Comparison of ENCODE assay signal across 16 cellular contexts in genomic region chr5:62475072-62475471, GRCh38.
DNase-seq lines count a peak whose midpoint lies in the region; ATAC-seq and TF ChIP-seq lines count a peak whose summit lies in the region.
"Had no signal": no experiment of that assay in that cellular context is flagged by ENCODE, and none has a peak within 500 bp of the region (broad histone marks: within the 10 kb centered on the region; RNA-seq: fewer than 3 reads in every experiment).

No MANE protein-coding gene starts in this region.

- no peak overlapping the region for H3K4me3 Mint-ChIP-seq in WTC11
- H3K4me3 Mint-ChIP-seq: activated T-cell treated with anti-CD3 and anti-CD28 coated beads, Interleukin-2, amount 50 U/mL, for 24 hours; neural crest cell had no signal

- H3K27me3 ChIP-seq in AG04450 (ENCODE audit: control insufficient read depth, insufficient read depth, low read length): no peaks in the 10 kb centered on the region
- no peaks in the 10 kb centered on the region for H3K27me3 ChIP-seq in lower lobe of right lung (ENCODE audit: low read depth)
- no peaks in the 10 kb centered on the region for H3K27me3 ChIP-seq in thyroid gland
- H3K27me3 ChIP-seq: ascending aorta, vagina had no signal

- TF ChIP-seq CTCF in AG04450 (IDR thresholded peaks at IDR 0.05; ENCODE audit: low read depth, low read length) (no peak), WTC11 (IDR thresholded peaks at IDR 0.05) (no peak), lower lobe of right lung (IDR thresholded peaks at IDR 0.05) (no peak), thyroid gland (IDR thresholded peaks at IDR 0.05) (no peak)

- no peaks in the 10 kb centered on the region for H3K4me1 Mint-ChIP-seq in WTC11
- H3K4me1 Mint-ChIP-seq: neural crest cell had no signal

- peaks cover 23% of the 10 kb centered on the region for H3K36me3 Mint-ChIP-seq in WTC11

- peaks cover 14% of the 10 kb centered on the region for H3K9me3 Mint-ChIP-seq in WTC11
- H3K9me3 Mint-ChIP-seq: activated T-cell treated with anti-CD3 and anti-CD28 coated beads, Interleukin-2, amount 50 U/mL, for 24 hours had no signal

- no peak for TF ChIP-seq POLR2A in thyroid gland (IDR thresholded peaks at IDR 0.05)

- CTCF ChIA-PET in AG04450 (lab: Charles Lee) (interaction anchor here (0.6 to 1.8 kb wide), 3 partner anchors 10 to 304 kb away, joined by 3 to 22 read pairs (median 3); no protein-coding TSS in a partner anchor), WTC11 (lab: Charles Lee) (interaction anchor here (1.2 to 1.3 kb wide), 2 partner anchors 13 to 15 kb away, joined by 3 read pairs; no protein-coding TSS in a partner anchor)

- WGBS in thyroid gland, 2 donors: 86 to 95% methylated on average over 9 of the region's 9 CpGs

- intact Hi-C loops in lower lobe of right lung (cut with DNase I) (no loop called here), thyroid gland (cut with DNase I) (no loop called here)

- H3K9me3 ChIP-seq in AG04450 (ENCODE audit: control insufficient read depth, insufficient read depth, low read length) (no peaks in the 10 kb centered on the region), lower lobe of right lung (no peaks in the 10 kb centered on the region), thyroid gland (no peaks in the 10 kb centered on the region)
- H3K9me3 ChIP-seq: ascending aorta, vagina had no signal

- DNase-seq in AG04450 (ENCODE audit: low read depth, low spot score) (no peak), HS-27A (ENCODE audit: low read depth) (peak; percentile 12), WTC11 (ENCODE audit: low spot score) (no peak), fibroblast of the conjunctiva (ENCODE audit: low read depth) (peak; percentile 18), iPS-NIHi11 (ENCODE audit: low spot score) (no peak), lower lobe of right lung (no peak), thyroid gland (no peak), NCI-H345 (lab: John Stamatoyannopoulos, UW) (no peak)
- DNase-seq: activated T-cell treated with anti-CD3 and anti-CD28 coated beads, Interleukin-2, amount 50 U/mL, for 24 hours; left colon; NCI-H2227 treated with DMSO at 0.1 percent for 48 hours; stimulated activated CD4-positive, alpha-beta T cell treated with anti-CD3 and anti-CD28 coated beads, Interleukin-12 subunit alpha, Interleukin-12 subunit beta, amount 100 ng/mL, for 4 hours had no signal

- no peaks in the 10 kb centered on the region for H3K27me3 Mint-ChIP-seq in WTC11 (ENCODE audit: low read depth)
- H3K27me3 Mint-ChIP-seq: activated T-cell treated with anti-CD3 and anti-CD28 coated beads, Interleukin-2, amount 50 U/mL, for 24 hours had no signal

- H3K36me3 ChIP-seq in lower lobe of right lung (peaks cover 12% of the 10 kb centered on the region), thyroid gland (no peaks in the 10 kb centered on the region)
- H3K36me3 ChIP-seq: ascending aorta had no signal

- POLR2A ChIA-PET in AG04450 (lab: Yijun Ruan, JAX): interaction anchor here (1.0 kb wide), 1 partner anchor 72 kb away, joined by 3 read pairs; no protein-coding TSS in a partner anchor
- POLR2A ChIA-PET in WTC11 (lab: Charles Lee): no interaction called here

- H3K27ac ChIP-seq in AG04450 (ENCODE audit: low read depth, low read length) (peak overlapping the region; percentile 23), lower lobe of right lung (no peak overlapping the region), thyroid gland (no peak overlapping the region)
- H3K27ac ChIP-seq: ascending aorta, vagina, VCaP had no signal

- ATAC-seq in WTC11 (no peak), lower lobe of right lung (no peak)
- ATAC-seq: left colon had no signal

- H3K4me3 ChIP-seq in AG04450 (ENCODE audit: low read depth, low read length) (no peak overlapping the region), lower lobe of right lung (no peak overlapping the region), thyroid gland (replicated peaks in 1 of 3) (no peak overlapping the region)
- H3K4me3 ChIP-seq: ascending aorta, vagina had no signal

- H3K4me1 ChIP-seq in lower lobe of right lung (no peaks in the 10 kb centered on the region), thyroid gland (no peaks in the 10 kb centered on the region)
- H3K4me1 ChIP-seq: ascending aorta, vagina had no signal

- 0 out of 2 replicates have a peak overlapping the region, but pooled peaks have one; percentile 54 for H3K27ac Mint-ChIP-seq in WTC11
- H3K27ac Mint-ChIP-seq: activated T-cell treated with anti-CD3 and anti-CD28 coated beads, Interleukin-2, amount 50 U/mL, for 24 hours had no signal

TF ChIP-seq in WTC11, 78 proteins besides CTCF, POLR2A, EP300 and RAD21 (continues in another document):
- TF ChIP-seq FOXP1 (CRISPR knock-in tag; IDR thresholded peaks at IDR 0.05; ENCODE audit: borderline replicate concordance) (no peak), ZNF512 (CRISPR knock-in tag; IDR thresholded peaks at IDR 0.05; ENCODE audit: borderline replicate concordance) (no peak), E2F1 (CRISPR knock-in tag; IDR thresholded peaks at IDR 0.05) (no peak), STAT6 (CRISPR knock-in tag; conservative IDR thresholded peaks at IDR 0.05; ENCODE audit: low read depth) (no peak), ZSCAN18 (CRISPR knock-in tag; IDR thresholded peaks at IDR 0.05) (no peak), CDX4 (CRISPR knock-in tag; IDR thresholded peaks at IDR 0.05; ENCODE audit: borderline replicate concordance) (no peak), IRF1 (CRISPR knock-in tag; IDR thresholded peaks at IDR 0.05) (no peak), ZNF232 (CRISPR knock-in tag; IDR thresholded peaks at IDR 0.05) (no peak)

Comparison
In these comparisons a context has a peak if more than half of its experiments do, and no peak if none do; other contexts are left out.
1. DNase-seq: peak in HS-27A (single experiment) and fibroblast of the conjunctiva (single experiment); none in AG04450 (single experiment), WTC11 (single experiment), iPS-NIHi11 (single experiment), lower lobe of right lung (single experiment), thyroid gland (0 of 2) and NCI-H345 (single experiment).